In the genomic region with DNA sequence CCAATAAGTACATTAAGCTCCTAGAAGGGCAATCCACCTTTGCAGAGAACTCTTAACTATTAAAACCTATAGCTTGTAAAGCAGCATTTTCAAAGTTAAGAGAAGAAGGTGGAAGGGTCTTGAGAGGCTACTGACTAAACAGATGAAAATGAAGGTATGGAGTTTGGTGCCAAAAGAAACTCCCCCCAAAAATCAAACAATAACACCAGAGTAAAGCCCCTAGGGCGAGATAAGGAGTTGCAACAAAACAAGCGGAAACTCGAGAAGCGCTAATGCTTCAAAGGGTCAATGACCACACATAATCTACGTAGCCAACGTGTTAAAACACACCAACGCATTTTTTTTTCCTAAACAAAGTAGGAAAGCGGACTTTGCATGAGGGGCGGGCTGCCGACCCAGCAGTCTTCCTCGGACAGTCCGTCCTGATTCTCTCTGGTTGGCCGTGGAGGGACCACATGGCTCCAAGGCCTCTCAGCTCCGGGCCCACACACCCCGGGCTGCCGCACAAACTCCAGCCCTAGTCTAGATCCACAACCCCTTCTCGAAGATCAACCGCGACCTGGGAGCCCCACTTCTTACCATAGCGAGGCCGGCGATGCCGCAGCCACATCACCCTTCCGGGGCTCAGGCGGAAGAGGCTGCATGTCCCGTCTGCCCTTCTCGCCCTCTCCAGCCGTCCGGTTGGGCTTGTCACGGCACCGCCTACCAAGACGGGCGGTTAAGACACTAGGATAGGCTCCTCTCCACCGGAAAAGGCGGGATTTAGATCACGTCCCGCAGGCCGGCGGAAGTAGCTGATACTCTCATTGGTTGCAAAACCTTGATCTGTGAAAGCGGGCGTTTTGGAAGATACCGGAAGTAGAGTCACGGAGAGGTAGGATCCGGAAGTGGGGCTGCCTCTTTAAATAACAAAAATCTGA, we compare ENCODE assay signal across 1 cellular context.
TF ChIP-seq lines count a peak whose summit lies in the region.

Gene TMEM167A (minus strand): TSS at position 653 of the 920 bp plus-strand sequence. CDS start 71 bp downstream, at position 582.
Gene XRCC4 (plus strand): TSS at position 806 of the 920 bp plus-strand sequence. CDS start 27,373 bp downstream, outside the sequence.

TF ChIP-seq in H1, 55 proteins besides CTCF, POLR2A, EP300 and RAD21:
- TF ChIP-seq SP1 (IDR thresholded peaks at IDR 0.05; ENCODE audit: low read depth, low read length) (peak; percentile 41), TCF12 (IDR thresholded peaks at IDR 0.05; ENCODE audit: low read depth, low read length) (no peak), CREB1 (IDR thresholded peaks at IDR 0.05) (peak; percentile 48; the same call in 1 of the 2 replicates), ATF2 (IDR thresholded peaks at IDR 0.05; ENCODE audit: low read length) (0 out of 2 replicates have a peak, but pooled peaks have one; percentile 2), GTF2F1 (IDR thresholded peaks at IDR 0.05; ENCODE audit: borderline replicate concordance, low read depth, low read length) (peak; percentile 62; the same call in 1 of the 2 replicates), TBP (IDR thresholded peaks at IDR 0.05; ENCODE audit: low read depth, low read length) (peak; percentile 92), NRF1 (IDR thresholded peaks at IDR 0.05; ENCODE audit: low read depth, low read length) (no peak), PHF8 (conservative IDR thresholded peaks at IDR 0.05; ENCODE audit: low read depth, low read length) (peak; percentile 89), EGR1 (IDR thresholded peaks at IDR 0.05; ENCODE audit: borderline replicate concordance, low read depth, low read length) (no peak; the same call in 1 of the 2 replicates), NANOG (IDR thresholded peaks at IDR 0.05; ENCODE audit: insufficient read depth, low read depth, low read length, poor library complexity, severe bottlenecking) (no peak), SP4 (IDR thresholded peaks at IDR 0.05; ENCODE audit: low read length) (no peak), BCL11A (IDR thresholded peaks at IDR 0.05; ENCODE audit: low read depth in 2 of 2, low read length in 2 of 2) (no peak), TAF7 (optimal IDR thresholded peaks at IDR 0.05; ENCODE audit: borderline replicate concordance, low read depth, low read length) (peak; percentile 93), ZNF274 (IDR thresholded peaks at IDR 0.05; ENCODE audit: borderline replicate concordance, extremely low read depth, low read length) (no peak), ASH2L (IDR thresholded peaks at IDR 0.05; ENCODE audit: low read length) (peak; percentile 33), CEBPB (IDR thresholded peaks at IDR 0.05; ENCODE audit: low read depth, low read length) (peak; percentile 75), GABPA (IDR thresholded peaks at IDR 0.05; ENCODE audit: borderline replicate concordance, insufficient read depth, low read length) (peak; percentile 87; the same call in 1 of the 2 replicates), TAF1 (IDR thresholded peaks at IDR 0.05; ENCODE audit: low read depth, low read length) (peak; percentile 94), MAFK (IDR thresholded peaks at IDR 0.05; ENCODE audit: low read depth, low read length) (no peak), SAP30 (IDR thresholded peaks at IDR 0.05; ENCODE audit: insufficient read depth, insufficient replicate concordance, low read length) (peak; percentile 63), SIRT6 (IDR thresholded peaks at IDR 0.05; ENCODE audit: low read length) (no peak), USF2 (IDR thresholded peaks at IDR 0.05; ENCODE audit: low read length) (no peak), EZH2 (IDR thresholded peaks at IDR 0.05; ENCODE audit: low read depth, low read length, severe bottlenecking) (no peak), BACH1 (IDR thresholded peaks at IDR 0.05; ENCODE audit: low read length) (no peak), RBBP5 (IDR thresholded peaks at IDR 0.05; ENCODE audit: borderline replicate concordance, low read depth, low read length) (peak; percentile 44; the same call in 1 of the 2 replicates), KDM5A (IDR thresholded peaks at IDR 0.05; ENCODE audit: low read length) (peak; percentile 46; the same call in 1 of the 2 replicates), SP2 (IDR thresholded peaks at IDR 0.05; ENCODE audit: low read length) (peak; percentile 33), POLR2AphosphoS5 (IDR thresholded peaks at IDR 0.05; ENCODE audit: low read depth, low read length) (peak; percentile 99), CHD2 (IDR thresholded peaks at IDR 0.05; ENCODE audit: low read length) (peak; percentile 10; the same call in 1 of the 2 replicates), SRF (IDR thresholded peaks at IDR 0.05; ENCODE audit: low read depth, low read length) (no peak), SIN3A (conservative IDR thresholded peaks at IDR 0.05 in 1 of 2, IDR thresholded peaks at IDR 0.05 in 1 of 2; ENCODE audit: low read depth in 1 of 2, low read length in 2 of 2) (peak; percentile 30 to 52; a peak in 2 of 4 replicates)
- TF ChIP-seq, protein P1, sequence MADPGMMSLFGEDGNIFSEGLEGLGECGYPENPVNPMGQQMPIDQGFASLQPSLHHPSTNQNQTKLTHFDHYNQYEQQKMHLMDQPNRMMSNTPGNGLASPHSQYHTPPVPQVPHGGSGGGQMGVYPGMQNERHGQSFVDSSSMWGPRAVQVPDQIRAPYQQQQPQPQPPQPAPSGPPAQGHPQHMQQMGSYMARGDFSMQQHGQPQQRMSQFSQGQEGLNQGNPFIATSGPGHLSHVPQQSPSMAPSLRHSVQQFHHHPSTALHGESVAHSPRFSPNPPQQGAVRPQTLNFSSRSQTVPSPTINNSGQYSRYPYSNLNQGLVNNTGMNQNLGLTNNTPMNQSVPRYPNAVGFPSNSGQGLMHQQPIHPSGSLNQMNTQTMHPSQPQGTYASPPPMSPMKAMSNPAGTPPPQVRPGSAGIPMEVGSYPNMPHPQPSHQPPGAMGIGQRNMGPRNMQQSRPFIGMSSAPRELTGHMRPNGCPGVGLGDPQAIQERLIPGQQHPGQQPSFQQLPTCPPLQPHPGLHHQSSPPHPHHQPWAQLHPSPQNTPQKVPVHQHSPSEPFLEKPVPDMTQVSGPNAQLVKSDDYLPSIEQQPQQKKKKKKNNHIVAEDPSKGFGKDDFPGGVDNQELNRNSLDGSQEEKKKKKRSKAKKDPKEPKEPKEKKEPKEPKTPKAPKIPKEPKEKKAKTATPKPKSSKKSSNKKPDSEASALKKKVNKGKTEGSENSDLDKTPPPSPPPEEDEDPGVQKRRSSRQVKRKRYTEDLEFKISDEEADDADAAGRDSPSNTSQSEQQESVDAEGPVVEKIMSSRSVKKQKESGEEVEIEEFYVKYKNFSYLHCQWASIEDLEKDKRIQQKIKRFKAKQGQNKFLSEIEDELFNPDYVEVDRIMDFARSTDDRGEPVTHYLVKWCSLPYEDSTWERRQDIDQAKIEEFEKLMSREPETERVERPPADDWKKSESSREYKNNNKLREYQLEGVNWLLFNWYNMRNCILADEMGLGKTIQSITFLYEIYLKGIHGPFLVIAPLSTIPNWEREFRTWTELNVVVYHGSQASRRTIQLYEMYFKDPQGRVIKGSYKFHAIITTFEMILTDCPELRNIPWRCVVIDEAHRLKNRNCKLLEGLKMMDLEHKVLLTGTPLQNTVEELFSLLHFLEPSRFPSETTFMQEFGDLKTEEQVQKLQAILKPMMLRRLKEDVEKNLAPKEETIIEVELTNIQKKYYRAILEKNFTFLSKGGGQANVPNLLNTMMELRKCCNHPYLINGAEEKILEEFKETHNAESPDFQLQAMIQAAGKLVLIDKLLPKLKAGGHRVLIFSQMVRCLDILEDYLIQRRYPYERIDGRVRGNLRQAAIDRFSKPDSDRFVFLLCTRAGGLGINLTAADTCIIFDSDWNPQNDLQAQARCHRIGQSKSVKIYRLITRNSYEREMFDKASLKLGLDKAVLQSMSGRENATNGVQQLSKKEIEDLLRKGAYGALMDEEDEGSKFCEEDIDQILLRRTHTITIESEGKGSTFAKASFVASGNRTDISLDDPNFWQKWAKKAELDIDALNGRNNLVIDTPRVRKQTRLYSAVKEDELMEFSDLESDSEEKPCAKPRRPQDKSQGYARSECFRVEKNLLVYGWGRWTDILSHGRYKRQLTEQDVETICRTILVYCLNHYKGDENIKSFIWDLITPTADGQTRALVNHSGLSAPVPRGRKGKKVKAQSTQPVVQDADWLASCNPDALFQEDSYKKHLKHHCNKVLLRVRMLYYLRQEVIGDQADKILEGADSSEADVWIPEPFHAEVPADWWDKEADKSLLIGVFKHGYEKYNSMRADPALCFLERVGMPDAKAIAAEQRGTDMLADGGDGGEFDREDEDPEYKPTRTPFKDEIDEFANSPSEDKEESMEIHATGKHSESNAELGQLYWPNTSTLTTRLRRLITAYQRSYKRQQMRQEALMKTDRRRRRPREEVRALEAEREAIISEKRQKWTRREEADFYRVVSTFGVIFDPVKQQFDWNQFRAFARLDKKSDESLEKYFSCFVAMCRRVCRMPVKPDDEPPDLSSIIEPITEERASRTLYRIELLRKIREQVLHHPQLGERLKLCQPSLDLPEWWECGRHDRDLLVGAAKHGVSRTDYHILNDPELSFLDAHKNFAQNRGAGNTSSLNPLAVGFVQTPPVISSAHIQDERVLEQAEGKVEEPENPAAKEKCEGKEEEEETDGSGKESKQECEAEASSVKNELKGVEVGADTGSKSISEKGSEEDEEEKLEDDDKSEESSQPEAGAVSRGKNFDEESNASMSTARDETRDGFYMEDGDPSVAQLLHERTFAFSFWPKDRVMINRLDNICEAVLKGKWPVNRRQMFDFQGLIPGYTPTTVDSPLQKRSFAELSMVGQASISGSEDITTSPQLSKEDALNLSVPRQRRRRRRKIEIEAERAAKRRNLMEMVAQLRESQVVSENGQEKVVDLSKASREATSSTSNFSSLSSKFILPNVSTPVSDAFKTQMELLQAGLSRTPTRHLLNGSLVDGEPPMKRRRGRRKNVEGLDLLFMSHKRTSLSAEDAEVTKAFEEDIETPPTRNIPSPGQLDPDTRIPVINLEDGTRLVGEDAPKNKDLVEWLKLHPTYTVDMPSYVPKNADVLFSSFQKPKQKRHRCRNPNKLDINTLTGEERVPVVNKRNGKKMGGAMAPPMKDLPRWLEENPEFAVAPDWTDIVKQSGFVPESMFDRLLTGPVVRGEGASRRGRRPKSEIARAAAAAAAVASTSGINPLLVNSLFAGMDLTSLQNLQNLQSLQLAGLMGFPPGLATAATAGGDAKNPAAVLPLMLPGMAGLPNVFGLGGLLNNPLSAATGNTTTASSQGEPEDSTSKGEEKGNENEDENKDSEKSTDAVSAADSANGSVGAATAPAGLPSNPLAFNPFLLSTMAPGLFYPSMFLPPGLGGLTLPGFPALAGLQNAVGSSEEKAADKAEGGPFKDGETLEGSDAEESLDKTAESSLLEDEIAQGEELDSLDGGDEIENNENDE (IDR thresholded peaks at IDR 0.05; ENCODE audit: insufficient replicate concordance, low read length), result peak; percentile 3
